In the genomic region with DNA sequence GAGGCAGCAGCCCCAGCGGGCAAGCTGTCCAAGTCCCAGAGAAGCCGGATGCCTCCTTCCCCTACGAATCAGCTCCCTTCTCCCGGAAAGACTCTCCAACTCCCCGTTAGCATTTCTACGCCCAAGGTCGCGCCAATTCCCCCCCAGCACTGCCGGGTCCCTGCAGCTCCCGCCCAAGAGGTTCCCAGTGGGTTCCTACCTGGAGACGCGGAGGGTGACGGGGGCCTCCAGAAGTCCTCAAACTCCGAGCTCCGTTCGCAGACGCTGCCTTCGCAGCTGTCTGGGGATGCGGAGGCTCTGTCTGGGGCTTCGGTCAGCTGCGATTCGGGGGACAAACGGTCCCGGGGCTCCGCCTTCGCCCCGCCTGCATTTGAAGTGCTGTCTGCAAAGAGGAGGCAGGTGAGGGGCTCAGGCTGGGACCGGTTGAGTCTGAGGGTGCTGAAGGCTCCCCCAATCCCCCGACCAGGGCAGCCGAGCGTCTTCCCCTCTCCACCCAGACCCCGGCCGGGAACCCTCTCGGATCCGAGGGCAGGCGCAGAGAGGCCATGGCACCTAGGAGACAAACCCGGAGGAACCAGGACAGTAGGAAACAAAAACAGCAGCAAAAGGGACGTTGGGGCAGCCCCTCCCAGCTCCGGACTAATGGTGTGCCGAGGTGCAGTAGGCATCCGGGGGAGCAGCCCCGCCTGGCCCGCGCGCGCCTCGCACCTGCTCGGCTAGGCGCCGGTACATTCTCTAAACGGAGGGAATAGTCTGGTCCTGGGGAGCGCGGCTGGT, we compare ENCODE assay signal across 1 cellular context.
A peak's percentile ranks its signal among the peaks of the same experiment; 100 is the strongest.
TF ChIP-seq lines count a peak whose summit lies in the region.

No MANE protein-coding gene starts in this region.

TF ChIP-seq in GM23338, 12 proteins besides CTCF, POLR2A, EP300 and RAD21 (continued from another document):
- TF ChIP-seq, protein P1, sequence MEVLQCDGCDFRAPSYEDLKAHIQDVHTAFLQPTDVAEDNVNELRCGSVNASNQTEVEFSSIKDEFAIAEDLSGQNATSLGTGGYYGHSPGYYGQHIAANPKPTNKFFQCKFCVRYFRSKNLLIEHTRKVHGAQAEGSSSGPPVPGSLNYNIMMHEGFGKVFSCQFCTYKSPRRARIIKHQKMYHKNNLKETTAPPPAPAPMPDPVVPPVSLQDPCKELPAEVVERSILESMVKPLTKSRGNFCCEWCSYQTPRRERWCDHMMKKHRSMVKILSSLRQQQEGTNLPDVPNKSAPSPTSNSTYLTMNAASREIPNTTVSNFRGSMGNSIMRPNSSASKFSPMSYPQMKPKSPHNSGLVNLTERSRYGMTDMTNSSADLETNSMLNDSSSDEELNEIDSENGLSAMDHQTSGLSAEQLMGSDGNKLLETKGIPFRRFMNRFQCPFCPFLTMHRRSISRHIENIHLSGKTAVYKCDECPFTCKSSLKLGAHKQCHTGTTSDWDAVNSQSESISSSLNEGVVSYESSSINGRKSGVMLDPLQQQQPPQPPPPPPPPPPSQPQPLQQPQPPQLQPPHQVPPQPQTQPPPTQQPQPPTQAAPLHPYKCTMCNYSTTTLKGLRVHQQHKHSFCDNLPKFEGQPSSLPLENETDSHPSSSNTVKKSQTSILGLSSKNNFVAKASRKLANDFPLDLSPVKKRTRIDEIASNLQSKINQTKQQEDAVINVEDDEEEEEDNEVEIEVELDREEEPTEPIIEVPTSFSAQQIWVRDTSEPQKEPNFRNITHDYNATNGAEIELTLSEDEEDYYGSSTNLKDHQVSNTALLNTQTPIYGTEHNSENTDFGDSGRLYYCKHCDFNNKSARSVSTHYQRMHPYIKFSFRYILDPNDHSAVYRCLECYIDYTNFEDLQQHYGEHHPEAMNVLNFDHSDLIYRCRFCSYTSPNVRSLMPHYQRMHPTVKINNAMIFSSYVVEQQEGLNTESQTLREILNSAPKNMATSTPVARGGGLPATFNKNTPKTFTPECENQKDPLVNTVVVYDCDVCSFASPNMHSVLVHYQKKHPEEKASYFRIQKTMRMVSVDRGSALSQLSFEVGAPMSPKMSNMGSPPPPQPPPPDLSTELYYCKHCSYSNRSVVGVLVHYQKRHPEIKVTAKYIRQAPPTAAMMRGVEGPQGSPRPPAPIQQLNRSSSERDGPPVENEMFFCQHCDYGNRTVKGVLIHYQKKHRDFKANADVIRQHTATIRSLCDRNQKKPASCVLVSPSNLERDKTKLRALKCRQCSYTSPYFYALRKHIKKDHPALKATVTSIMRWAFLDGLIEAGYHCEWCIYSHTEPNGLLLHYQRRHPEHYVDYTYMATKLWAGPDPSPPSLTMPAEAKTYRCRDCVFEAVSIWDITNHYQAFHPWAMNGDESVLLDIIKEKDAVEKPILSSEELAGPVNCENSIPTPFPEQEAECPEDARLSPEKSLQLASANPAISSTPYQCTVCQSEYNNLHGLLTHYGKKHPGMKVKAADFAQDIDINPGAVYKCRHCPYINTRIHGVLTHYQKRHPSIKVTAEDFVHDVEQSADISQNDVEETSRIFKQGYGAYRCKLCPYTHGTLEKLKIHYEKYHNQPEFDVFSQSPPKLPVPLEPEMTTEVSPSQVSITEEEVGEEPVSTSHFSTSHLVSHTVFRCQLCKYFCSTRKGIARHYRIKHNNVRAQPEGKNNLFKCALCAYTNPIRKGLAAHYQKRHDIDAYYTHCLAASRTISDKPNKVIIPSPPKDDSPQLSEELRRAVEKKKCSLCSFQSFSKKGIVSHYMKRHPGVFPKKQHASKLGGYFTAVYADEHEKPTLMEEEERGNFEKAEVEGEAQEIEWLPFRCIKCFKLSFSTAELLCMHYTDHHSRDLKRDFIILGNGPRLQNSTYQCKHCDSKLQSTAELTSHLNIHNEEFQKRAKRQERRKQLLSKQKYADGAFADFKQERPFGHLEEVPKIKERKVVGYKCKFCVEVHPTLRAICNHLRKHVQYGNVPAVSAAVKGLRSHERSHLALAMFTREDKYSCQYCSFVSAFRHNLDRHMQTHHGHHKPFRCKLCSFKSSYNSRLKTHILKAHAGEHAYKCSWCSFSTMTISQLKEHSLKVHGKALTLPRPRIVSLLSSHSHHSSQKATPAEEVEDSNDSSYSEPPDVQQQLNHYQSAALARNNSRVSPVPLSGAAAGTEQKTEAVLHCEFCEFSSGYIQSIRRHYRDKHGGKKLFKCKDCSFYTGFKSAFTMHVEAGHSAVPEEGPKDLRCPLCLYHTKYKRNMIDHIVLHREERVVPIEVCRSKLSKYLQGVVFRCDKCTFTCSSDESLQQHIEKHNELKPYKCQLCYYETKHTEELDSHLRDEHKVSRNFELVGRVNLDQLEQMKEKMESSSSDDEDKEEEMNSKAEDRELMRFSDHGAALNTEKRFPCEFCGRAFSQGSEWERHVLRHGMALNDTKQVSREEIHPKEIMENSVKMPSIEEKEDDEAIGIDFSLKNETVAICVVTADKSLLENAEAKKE (CRISPR knock-in tag; IDR thresholded peaks at IDR 0.05), result no peak
- TF ChIP-seq, protein P2, sequence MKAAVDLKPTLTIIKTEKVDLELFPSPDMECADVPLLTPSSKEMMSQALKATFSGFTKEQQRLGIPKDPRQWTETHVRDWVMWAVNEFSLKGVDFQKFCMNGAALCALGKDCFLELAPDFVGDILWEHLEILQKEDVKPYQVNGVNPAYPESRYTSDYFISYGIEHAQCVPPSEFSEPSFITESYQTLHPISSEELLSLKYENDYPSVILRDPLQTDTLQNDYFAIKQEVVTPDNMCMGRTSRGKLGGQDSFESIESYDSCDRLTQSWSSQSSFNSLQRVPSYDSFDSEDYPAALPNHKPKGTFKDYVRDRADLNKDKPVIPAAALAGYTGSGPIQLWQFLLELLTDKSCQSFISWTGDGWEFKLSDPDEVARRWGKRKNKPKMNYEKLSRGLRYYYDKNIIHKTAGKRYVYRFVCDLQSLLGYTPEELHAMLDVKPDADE (IDR thresholded peaks at IDR 0.05), result no peak
- no peak for TF ChIP-seq POLR2AphosphoS5 (IDR thresholded peaks at IDR 0.05; ENCODE audit: low read depth)
- TF ChIP-seq CREB1 (CRISPR knock-in tag; IDR thresholded peaks at IDR 0.05; ENCODE audit: low read depth), result no peak
- peak; percentile 34 for TF ChIP-seq EZH2phosphoT487 (IDR thresholded peaks at IDR 0.05; ENCODE audit: unreplicated experiment)
- TF ChIP-seq, protein P3, sequence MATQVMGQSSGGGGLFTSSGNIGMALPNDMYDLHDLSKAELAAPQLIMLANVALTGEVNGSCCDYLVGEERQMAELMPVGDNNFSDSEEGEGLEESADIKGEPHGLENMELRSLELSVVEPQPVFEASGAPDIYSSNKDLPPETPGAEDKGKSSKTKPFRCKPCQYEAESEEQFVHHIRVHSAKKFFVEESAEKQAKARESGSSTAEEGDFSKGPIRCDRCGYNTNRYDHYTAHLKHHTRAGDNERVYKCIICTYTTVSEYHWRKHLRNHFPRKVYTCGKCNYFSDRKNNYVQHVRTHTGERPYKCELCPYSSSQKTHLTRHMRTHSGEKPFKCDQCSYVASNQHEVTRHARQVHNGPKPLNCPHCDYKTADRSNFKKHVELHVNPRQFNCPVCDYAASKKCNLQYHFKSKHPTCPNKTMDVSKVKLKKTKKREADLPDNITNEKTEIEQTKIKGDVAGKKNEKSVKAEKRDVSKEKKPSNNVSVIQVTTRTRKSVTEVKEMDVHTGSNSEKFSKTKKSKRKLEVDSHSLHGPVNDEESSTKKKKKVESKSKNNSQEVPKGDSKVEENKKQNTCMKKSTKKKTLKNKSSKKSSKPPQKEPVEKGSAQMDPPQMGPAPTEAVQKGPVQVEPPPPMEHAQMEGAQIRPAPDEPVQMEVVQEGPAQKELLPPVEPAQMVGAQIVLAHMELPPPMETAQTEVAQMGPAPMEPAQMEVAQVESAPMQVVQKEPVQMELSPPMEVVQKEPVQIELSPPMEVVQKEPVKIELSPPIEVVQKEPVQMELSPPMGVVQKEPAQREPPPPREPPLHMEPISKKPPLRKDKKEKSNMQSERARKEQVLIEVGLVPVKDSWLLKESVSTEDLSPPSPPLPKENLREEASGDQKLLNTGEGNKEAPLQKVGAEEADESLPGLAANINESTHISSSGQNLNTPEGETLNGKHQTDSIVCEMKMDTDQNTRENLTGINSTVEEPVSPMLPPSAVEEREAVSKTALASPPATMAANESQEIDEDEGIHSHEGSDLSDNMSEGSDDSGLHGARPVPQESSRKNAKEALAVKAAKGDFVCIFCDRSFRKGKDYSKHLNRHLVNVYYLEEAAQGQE (IDR thresholded peaks at IDR 0.05; ENCODE audit: unreplicated experiment), result no peak
TF ChIP-seq in GM23338: peak in this region for 2.
